Comparison of ENCODE assay signal across 15 cellular contexts in genomic region chr1:36023098-36023769, GRCh38.
DNase-seq lines count a peak whose midpoint lies in the region; ATAC-seq, FAIRE-seq and TF ChIP-seq lines count a peak whose summit lies in the region.
"Had no signal": no experiment of that assay in that cellular context is flagged by ENCODE, and none has a peak within 500 bp of the region (broad histone marks: within the 10 kb centered on the region; RNA-seq: fewer than 3 reads in every experiment).

No MANE protein-coding gene starts in this region.

- H3K36me3 ChIP-seq in BLaER1 treated with 17β-estradiol and CSF1 and Interleukin-3, amounts not matched to agents 10 nM and 100 nM = peaks cover 63 to 98% (median 86%) of the 10 kb centered on the region in 11 experiments
- H3K36me3 ChIP-seq in gastroesophageal sphincter = peaks cover 0 to 63% of the 10 kb centered on the region in 2 donors

- DNase-seq in GM18507 (ENCODE audit: extremely low spot score, insufficient read length, low read depth) (no peak), HTR-8/SVneo (ENCODE audit: insufficient read length, low spot score) (no peak), NCI-H2196 treated with DMSO at 0.1 percent for 48 hours (lab: John Stamatoyannopoulos, UW; ENCODE audit: unreplicated experiment) (no peak)
- DNase-seq in central memory CD8-positive, alpha-beta T cell (ENCODE audit: low spot score in 2 of 2) = no peak
- no peak for DNase-seq in stimulated activated CD4-positive, alpha-beta T cell treated with anti-CD3 and anti-CD28 coated beads, Interleukin-4, amount 100 ng/mL, for 1 hour
- DNase-seq: amygdala, MG63, NCI-H526 had no signal

- no peak for TF ChIP-seq CTCF in gastroesophageal sphincter (IDR thresholded peaks at IDR 0.05)

- H3K4me1 ChIP-seq in BLaER1 treated with 17β-estradiol and CSF1 and Interleukin-3, amounts not matched to agents 10 nM and 100 nM = peaks cover 0 to 21% (median 12%) of the 10 kb centered on the region in 10 experiments; a peak in 13 of 20 replicates
- H3K4me1 ChIP-seq in gastroesophageal sphincter = peaks cover 0 to 8% (median 0%) of the 10 kb centered on the region in 3 donors
- H3K4me1 ChIP-seq: SJCRH30 had no signal

- H3K9me3 Mint-ChIP-seq in central memory CD8-positive, alpha-beta T cell = no peaks in the 10 kb centered on the region
- H3K9me3 Mint-ChIP-seq: GM23338 had no signal

- peaks cover 4 to 11% (median 6%) of the 10 kb centered on the region in 11 experiments; a peak in 18 of 22 replicates for H3K9me3 ChIP-seq in BLaER1 treated with 17β-estradiol and CSF1 and Interleukin-3, amounts not matched to agents 10 nM and 100 nM (replicated peaks in 1 of 11)
- H3K9me3 ChIP-seq in gastroesophageal sphincter = no peaks in the 10 kb centered on the region
- H3K9me3 ChIP-seq: MG63, SJCRH30 had no signal

- no peak for TF ChIP-seq EP300 in gastroesophageal sphincter (IDR thresholded peaks at IDR 0.05)

- WGBS in gastroesophageal sphincter (ENCODE audit: low coverage in 1 of 2), 2 donors = 81% methylated on average over 3 to 5 of the region's 5 CpGs

- no peak overlapping the region for H3K4me3 Mint-ChIP-seq in central memory CD8-positive, alpha-beta T cell
- H3K4me3 Mint-ChIP-seq: GM23338 had no signal

- peak overlapping the region in 8 of 11 experiments; percentile 6 to 42 (median 28); a peak in 12 of 22 replicates for H3K4me2 ChIP-seq in BLaER1 treated with 17β-estradiol and CSF1 and Interleukin-3, amounts not matched to agents 10 nM and 100 nM
- H3K4me2 ChIP-seq: GM23338 had no signal

- no peaks in the 10 kb centered on the region for H3K27me3 Mint-ChIP-seq in central memory CD8-positive, alpha-beta T cell

- H3K36me3 Mint-ChIP-seq in central memory CD8-positive, alpha-beta T cell (ENCODE audit: insufficient read depth) = peaks cover 15% of the 10 kb centered on the region

- FAIRE-seq in GM18507 (lab: Jason Lieb, UNC) (peak; percentile 93), HTR-8/SVneo (lab: Jason Lieb, UNC) (no peak)
- FAIRE-seq: endometrium had no signal

- H3K9ac ChIP-seq in BLaER1 treated with 17β-estradiol and CSF1 and Interleukin-3, amounts not matched to agents 10 nM and 100 nM = no peak overlapping the region

- ATAC-seq in HG02798 (IDR thresholded peaks at IDR 0.05; ENCODE audit: poor library complexity, unreplicated experiment) = peak; percentile 84
- ATAC-seq in central memory CD8-positive, alpha-beta T cell (replicated peaks; ENCODE audit: extremely low read depth, poor library complexity, severe bottlenecking) = no peak
- ATAC-seq in gastroesophageal sphincter = no peak
- ATAC-seq: GM23338 had no signal

- 0 out of 22 replicates have a peak overlapping the region, but pooled peaks of 1 of the 11 experiments have one; percentile 7 for H3K27ac ChIP-seq in BLaER1 treated with 17β-estradiol and CSF1 and Interleukin-3, amounts not matched to agents 10 nM and 100 nM
- peak overlapping the region in 1 of 4 donors; percentile 12 for H3K27ac ChIP-seq in gastroesophageal sphincter
- H3K27ac ChIP-seq: SJCRH30 had no signal

- no peaks in the 10 kb centered on the region for H4K20me1 ChIP-seq in BLaER1 treated with 17β-estradiol and CSF1 and Interleukin-3, amounts not matched to agents 10 nM and 100 nM

- no peak for TF ChIP-seq POLR2A in gastroesophageal sphincter (IDR thresholded peaks at IDR 0.05)

- H3K4me1 Mint-ChIP-seq in central memory CD8-positive, alpha-beta T cell = no peaks in the 10 kb centered on the region
- H3K4me1 Mint-ChIP-seq: GM23338 had no signal

- H3K4me3 ChIP-seq in BLaER1 treated with 17β-estradiol and CSF1 and Interleukin-3, amounts not matched to agents 10 nM and 100 nM = no peak overlapping the region
- H3K4me3 ChIP-seq in gastroesophageal sphincter = no peak overlapping the region
- H3K4me3 ChIP-seq: GM23338, MG63, SJCRH30, skin epidermis had no signal

- no peaks in the 10 kb centered on the region for H3K27me3 ChIP-seq in BLaER1 treated with 17β-estradiol and CSF1 and Interleukin-3, amounts not matched to agents 10 nM and 100 nM
- no peaks in the 10 kb centered on the region for H3K27me3 ChIP-seq in gastroesophageal sphincter
- H3K27me3 ChIP-seq: MG63, SJCRH30 had no signal

- H3K27ac Mint-ChIP-seq in central memory CD8-positive, alpha-beta T cell (ENCODE audit: low read depth) = peak overlapping the region; percentile 56
- H3K27ac Mint-ChIP-seq: GM23338 had no signal
